13 cellular contexts compared by ENCODE assay signal in the genomic region with DNA sequence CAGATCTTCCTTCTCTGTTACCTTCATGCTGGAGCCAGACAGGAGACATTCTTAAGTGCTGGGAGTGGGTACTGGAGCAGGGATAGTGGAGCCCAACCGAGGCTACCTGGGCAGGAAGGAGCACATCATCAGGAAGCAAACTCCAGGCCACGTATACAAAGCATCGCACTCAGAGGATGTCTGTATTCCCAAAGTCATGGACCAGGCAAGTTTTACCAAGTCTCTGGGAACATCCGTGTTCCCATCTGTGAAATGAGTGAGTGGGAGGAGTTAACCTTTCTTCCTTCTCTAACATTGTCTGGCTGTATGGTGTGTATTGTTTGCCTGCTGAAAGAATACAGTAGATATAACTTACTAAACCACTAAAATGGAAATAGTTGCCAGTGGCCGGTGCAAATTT.
"Had no signal": no experiment of that assay in that cellular context is flagged by ENCODE, and none has a peak within 500 bp of the region (broad histone marks: within the 10 kb centered on the region; RNA-seq: fewer than 3 reads in every experiment).

No MANE protein-coding gene starts in this region.

- H3K27me3 ChIP-seq: colonic mucosa, hepatocyte, neural progenitor cell, ovary, thyroid gland, uterus had no signal

- H3K79me2 ChIP-seq: hepatocyte had no signal

- H3K9me3 ChIP-seq: colonic mucosa, ovary, thyroid gland, uterus had no signal

- H3K4me1 ChIP-seq: colonic mucosa, neural progenitor cell, thyroid gland, uterus had no signal

- ATAC-seq: activated CD8-positive, alpha-beta T cell treated with anti-CD3 and anti-CD28 coated beads for 36 hours had no signal

- H3K9ac ChIP-seq: neural progenitor cell had no signal

- H3K27ac Mint-ChIP-seq: activated CD8-positive, alpha-beta T cell treated with anti-CD3 and anti-CD28 coated beads for 36 hours; neural progenitor cell had no signal

- H3K9me3 Mint-ChIP-seq: activated CD8-positive, alpha-beta T cell treated with anti-CD3 and anti-CD28 coated beads for 36 hours; neural progenitor cell had no signal

- H2AFZ ChIP-seq: hepatocyte, neural progenitor cell had no signal

- H3K27ac ChIP-seq: colonic mucosa, hepatocyte, neural progenitor cell, ovary, thyroid gland, uterus had no signal

- DNase-seq: activated CD4-positive, CD25-positive, alpha-beta regulatory T cell; activated CD8-positive, alpha-beta memory T cell treated with anti-CD3 and anti-CD28 coated beads, Interleukin-2, amount 50 U/mL, for 4 hours; activated CD8-positive, alpha-beta T cell treated with anti-CD3 and anti-CD28 coated beads for 36 hours; caudate nucleus; colonic mucosa; midbrain; ovary; stimulated activated CD4-positive, alpha-beta T cell treated with anti-CD3 and anti-CD28 coated beads, Interleukin-4, amount 100 ng/mL, for 4 hours; T-helper 2 cell; thyroid gland; uterus had no signal

- H3K36me3 ChIP-seq: colonic mucosa, neural progenitor cell, ovary, thyroid gland, uterus had no signal

- H3K4me3 ChIP-seq: colonic mucosa, hepatocyte, neural progenitor cell, ovary, thyroid gland, uterus had no signal

- H3K4me2 ChIP-seq: hepatocyte, neural progenitor cell had no signal

- H3K36me3 Mint-ChIP-seq: neural progenitor cell had no signal
